Comparison of ENCODE assay signal across 1 cellular context in the genomic region with DNA sequence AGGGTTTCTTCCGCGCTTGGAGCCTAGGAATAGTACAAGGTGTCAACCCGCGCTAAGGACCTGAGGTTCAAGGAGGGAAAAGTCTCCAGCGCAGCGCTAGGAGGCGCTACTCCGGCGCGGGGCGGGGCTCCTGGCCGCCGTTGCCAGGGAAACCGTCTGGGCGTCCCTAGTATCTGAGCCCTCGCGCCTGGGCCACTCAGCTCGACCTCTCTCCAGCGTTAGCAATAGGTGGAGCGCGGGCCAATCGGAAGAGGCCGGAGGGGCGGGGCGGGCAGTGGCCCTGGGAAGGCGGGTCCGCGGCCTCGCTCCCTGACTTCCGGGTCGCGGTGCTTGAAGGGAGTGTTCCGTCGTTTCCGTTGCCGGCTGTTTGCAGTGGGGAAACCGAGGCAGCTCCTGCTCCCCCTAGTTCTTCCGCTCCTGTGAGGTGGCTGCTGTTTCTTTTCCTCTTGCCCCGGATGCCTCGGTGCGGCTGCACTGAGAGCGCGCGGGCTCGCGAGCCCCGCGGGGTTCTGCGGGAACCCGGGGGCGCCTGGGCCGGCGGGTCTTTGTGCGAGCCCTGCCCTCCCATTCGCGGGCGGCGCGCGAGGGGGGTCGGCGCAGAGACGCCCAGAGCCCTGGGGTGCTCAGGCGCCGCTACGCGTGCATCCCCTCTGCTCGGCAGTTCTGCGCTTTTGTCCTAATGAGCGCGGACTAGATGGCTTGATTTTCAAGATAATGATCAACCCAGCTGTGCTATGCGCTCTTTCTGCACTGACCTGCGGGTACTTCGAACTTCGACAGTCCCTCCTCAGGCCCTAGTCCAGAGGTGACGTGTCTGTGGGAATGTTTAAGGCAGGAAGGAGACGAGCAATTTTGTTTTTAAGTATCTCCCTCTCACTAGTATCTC.
TF ChIP-seq lines count a peak whose summit lies in the region.

A gene with protein sequence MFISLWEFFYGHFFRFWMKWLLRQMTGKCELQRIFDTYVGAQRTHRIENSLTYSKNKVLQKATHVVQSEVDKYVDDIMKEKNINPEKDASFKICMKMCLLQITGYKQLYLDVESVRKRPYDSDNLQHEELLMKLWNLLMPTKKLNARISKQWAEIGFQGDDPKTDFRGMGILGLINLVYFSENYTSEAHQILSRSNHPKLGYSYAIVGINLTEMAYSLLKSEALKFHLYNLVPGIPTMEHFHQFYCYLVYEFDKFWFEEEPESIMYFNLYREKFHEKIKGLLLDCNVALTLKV (plus strand): TSS at position 312 of the 886 bp plus-strand sequence. CDS start 1,261 bp downstream, outside the sequence.

TF ChIP-seq in WTC11, 78 proteins besides CTCF, POLR2A, EP300 and RAD21 (continued from another document):
- TF ChIP-seq, protein P1, sequence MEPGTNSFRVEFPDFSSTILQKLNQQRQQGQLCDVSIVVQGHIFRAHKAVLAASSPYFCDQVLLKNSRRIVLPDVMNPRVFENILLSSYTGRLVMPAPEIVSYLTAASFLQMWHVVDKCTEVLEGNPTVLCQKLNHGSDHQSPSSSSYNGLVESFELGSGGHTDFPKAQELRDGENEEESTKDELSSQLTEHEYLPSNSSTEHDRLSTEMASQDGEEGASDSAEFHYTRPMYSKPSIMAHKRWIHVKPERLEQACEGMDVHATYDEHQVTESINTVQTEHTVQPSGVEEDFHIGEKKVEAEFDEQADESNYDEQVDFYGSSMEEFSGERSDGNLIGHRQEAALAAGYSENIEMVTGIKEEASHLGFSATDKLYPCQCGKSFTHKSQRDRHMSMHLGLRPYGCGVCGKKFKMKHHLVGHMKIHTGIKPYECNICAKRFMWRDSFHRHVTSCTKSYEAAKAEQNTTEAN (CRISPR knock-in tag; IDR thresholded peaks at IDR 0.05): 0 out of 2 replicates have a peak, but pooled peaks have one; percentile 17
- TF ChIP-seq ETV6 (CRISPR knock-in tag; IDR thresholded peaks at IDR 0.05): peak; percentile 83
- TF ChIP-seq, protein P2, sequence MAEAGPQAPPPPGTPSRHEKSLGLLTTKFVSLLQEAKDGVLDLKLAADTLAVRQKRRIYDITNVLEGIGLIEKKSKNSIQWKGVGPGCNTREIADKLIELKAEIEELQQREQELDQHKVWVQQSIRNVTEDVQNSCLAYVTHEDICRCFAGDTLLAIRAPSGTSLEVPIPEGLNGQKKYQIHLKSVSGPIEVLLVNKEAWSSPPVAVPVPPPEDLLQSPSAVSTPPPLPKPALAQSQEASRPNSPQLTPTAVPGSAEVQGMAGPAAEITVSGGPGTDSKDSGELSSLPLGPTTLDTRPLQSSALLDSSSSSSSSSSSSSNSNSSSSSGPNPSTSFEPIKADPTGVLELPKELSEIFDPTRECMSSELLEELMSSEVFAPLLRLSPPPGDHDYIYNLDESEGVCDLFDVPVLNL (CRISPR knock-in tag; IDR thresholded peaks at IDR 0.05; ENCODE audit: borderline replicate concordance, low read depth): no peak
- TF ChIP-seq SP1 (CRISPR knock-in tag; conservative IDR thresholded peaks at IDR 0.05): peak; percentile 84
- TF ChIP-seq, protein P3, sequence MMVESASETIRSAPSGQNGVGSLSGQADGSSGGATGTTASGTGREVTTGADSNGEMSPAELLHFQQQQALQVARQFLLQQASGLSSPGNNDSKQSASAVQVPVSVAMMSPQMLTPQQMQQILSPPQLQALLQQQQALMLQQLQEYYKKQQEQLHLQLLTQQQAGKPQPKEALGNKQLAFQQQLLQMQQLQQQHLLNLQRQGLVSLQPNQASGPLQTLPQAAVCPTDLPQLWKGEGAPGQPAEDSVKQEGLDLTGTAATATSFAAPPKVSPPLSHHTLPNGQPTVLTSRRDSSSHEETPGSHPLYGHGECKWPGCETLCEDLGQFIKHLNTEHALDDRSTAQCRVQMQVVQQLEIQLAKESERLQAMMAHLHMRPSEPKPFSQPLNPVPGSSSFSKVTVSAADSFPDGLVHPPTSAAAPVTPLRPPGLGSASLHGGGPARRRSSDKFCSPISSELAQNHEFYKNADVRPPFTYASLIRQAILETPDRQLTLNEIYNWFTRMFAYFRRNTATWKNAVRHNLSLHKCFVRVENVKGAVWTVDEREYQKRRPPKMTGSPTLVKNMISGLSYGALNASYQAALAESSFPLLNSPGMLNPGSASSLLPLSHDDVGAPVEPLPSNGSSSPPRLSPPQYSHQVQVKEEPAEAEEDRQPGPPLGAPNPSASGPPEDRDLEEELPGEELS (CRISPR knock-in tag; IDR thresholded peaks at IDR 0.05): 0 out of 2 replicates have a peak, but pooled peaks have one; percentile 57
- TF ChIP-seq, protein P4, sequence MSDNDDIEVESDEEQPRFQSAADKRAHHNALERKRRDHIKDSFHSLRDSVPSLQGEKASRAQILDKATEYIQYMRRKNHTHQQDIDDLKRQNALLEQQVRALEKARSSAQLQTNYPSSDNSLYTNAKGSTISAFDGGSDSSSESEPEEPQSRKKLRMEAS (CRISPR knock-in tag; IDR thresholded peaks at IDR 0.05): peak; percentile 83
- 0 out of 2 replicates have a peak, but pooled peaks have one; percentile 43 for TF ChIP-seq CREM (CRISPR knock-in tag; IDR thresholded peaks at IDR 0.05)
